In genomic region chr18:31954349-31954748, GRCh38 we compare ENCODE assay signal across 17 cellular contexts. TPM values are rescaled to one million over a fixed set of nuclear protein-coding genes. Genes with fewer than 3 reads are reported as not detected.
DNase-seq lines count a peak whose midpoint lies in the region; ATAC-seq, FAIRE-seq and TF ChIP-seq lines count a peak whose summit lies in the region.
"Had no signal": no experiment of that assay in that cellular context is flagged by ENCODE, and none has a peak within 500 bp of the region (broad histone marks: within the 10 kb centered on the region; RNA-seq: fewer than 3 reads in every experiment).

No MANE protein-coding gene starts in this region.

- H3K4me1 Mint-ChIP-seq in neural progenitor cell: peaks cover 5% of the 10 kb centered on the region

- no peak overlapping the region for H3K9ac ChIP-seq in neural progenitor cell
- H3K9ac ChIP-seq: BLaER1 treated with 17β-estradiol and CSF1 and Interleukin-3, amounts not matched to agents 10 nM and 100 nM; KMS-11 had no signal

- no peaks in the 10 kb centered on the region for H3K4me1 ChIP-seq in neural progenitor cell

- no peak overlapping the region for H3K4me3 Mint-ChIP-seq in neural progenitor cell
- H3K4me3 Mint-ChIP-seq: neural crest cell had no signal

- H3K36me3 ChIP-seq in MG63: no peaks in the 10 kb centered on the region
- no peaks in the 10 kb centered on the region for H3K36me3 ChIP-seq in neural progenitor cell
- H3K36me3 ChIP-seq: BLaER1 treated with 17β-estradiol and CSF1 and Interleukin-3, amounts not matched to agents 10 nM and 100 nM had no signal

- no peaks in the 10 kb centered on the region for H3K79me2 ChIP-seq in neural progenitor cell (ENCODE audit: low read depth)

- H3K4me2 ChIP-seq in neural progenitor cell: no peak overlapping the region
- H3K4me2 ChIP-seq: KMS-11 had no signal

- H3K9me3 Mint-ChIP-seq in neural progenitor cell: peaks cover 4% of the 10 kb centered on the region
- H3K9me3 Mint-ChIP-seq: neural crest cell had no signal

- H3F3A ChIP-seq in neural progenitor cell (ENCODE audit: low read depth): no peaks in the 10 kb centered on the region

- no peak for TF ChIP-seq POLR2A in GM12892 (IDR thresholded peaks at IDR 0.05; ENCODE audit: low read depth, low read length)

- H3K4me3 ChIP-seq in MG63 (no peak overlapping the region), neural progenitor cell (no peak overlapping the region)
- H3K4me3 ChIP-seq: BLaER1 treated with 17β-estradiol and CSF1 and Interleukin-3, amounts not matched to agents 10 nM and 100 nM had no signal

- H4K20me1 ChIP-seq in neural progenitor cell (ENCODE audit: low read depth): no peaks in the 10 kb centered on the region
- H4K20me1 ChIP-seq: BLaER1 treated with 17β-estradiol and CSF1 and Interleukin-3, amounts not matched to agents 10 nM and 100 nM had no signal

- FAIRE-seq in GM12892 (lab: Jason Lieb, UNC): no peak

- H3K9me3 ChIP-seq in MG63: no peaks in the 10 kb centered on the region
- no peaks in the 10 kb centered on the region for H3K9me3 ChIP-seq in neural progenitor cell (ENCODE audit: low read depth)

- TF ChIP-seq CTCF in neural progenitor cell (IDR thresholded peaks at IDR 0.05): no peak

- no peaks in the 10 kb centered on the region for H3K36me3 Mint-ChIP-seq in neural progenitor cell

- ATAC-seq in HG03045 (IDR thresholded peaks at IDR 0.05; ENCODE audit: unreplicated experiment): no peak

- H3K27me3 ChIP-seq in MG63: no peaks in the 10 kb centered on the region
- no peaks in the 10 kb centered on the region for H3K27me3 ChIP-seq in neural progenitor cell
- H3K27me3 ChIP-seq: BLaER1 treated with 17β-estradiol and CSF1 and Interleukin-3, amounts not matched to agents 10 nM and 100 nM had no signal

- no peak overlapping the region for H2AFZ ChIP-seq in neural progenitor cell (replicated peaks)

- peaks cover 6% of the 10 kb centered on the region for H3K27me3 Mint-ChIP-seq in neural progenitor cell (ENCODE audit: insufficient read depth, low read depth)

- no peak overlapping the region for H3K27ac ChIP-seq in neural progenitor cell
- H3K27ac ChIP-seq: BLaER1 treated with 17β-estradiol and CSF1 and Interleukin-3, amounts not matched to agents 10 nM and 100 nM; KMS-11 had no signal

- H3K27ac Mint-ChIP-seq in neural progenitor cell: no peak overlapping the region

- peak; percentile 44 for DNase-seq in EL
- peak; percentile 30 for DNase-seq in MG63
- DNase-seq in amniotic epithelial cell (ENCODE audit: low read depth): peak; percentile 78
- peak; percentile 13 for DNase-seq in left kidney (ENCODE audit: low read depth, low spot score)
- no peak for DNase-seq in superior temporal gyrus (ENCODE audit: extremely low spot score)
- no peak for DNase-seq in GM12892 (ENCODE audit: insufficient read length)
- DNase-seq in neural progenitor cell (ENCODE audit: low spot score): no peak
- DNase-seq: activated CD4-positive, alpha-beta T cell treated with anti-CD3 and anti-CD28 coated beads for 48 hours; activated T-cell treated with anti-CD3 and anti-CD28 coated beads, Interleukin-2, amount 50 U/mL, for 48 hours; aorta; effector memory CD4-positive, alpha-beta T cell; GF-D8; T-helper 1 cell had no signal

RNA-seq across cellular contexts. Expression of gene TRAPPC8, which starts 11.4 kb away (rescaled TPM):
- 27.1 and 40.7 TPM in 2 replicates for total RNA-seq in MG63 (2014; rRNA removed; shearing (Covaris generic); ENCODE audit: low replicate concordance)
- polyA plus RNA-seq in GM12892 (2012; ENCODE audit: missing spikeins): 23.5 TPM
- total RNA-seq in neural progenitor cell (ENCODE audit: low replicate concordance): 46.4 and 51.5 TPM in 2 replicates

Comparison
In these comparisons a context has a peak if more than half of its experiments do, and no peak if none do; other contexts are left out.
1. DNase-seq: peak in EL (single experiment), MG63 (single experiment), amniotic epithelial cell (single experiment) and left kidney (single experiment); none in superior temporal gyrus (single experiment), GM12892 (single experiment) and neural progenitor cell (single experiment).